Comparison of ENCODE assay signal across 9 cellular contexts in the genomic region with DNA sequence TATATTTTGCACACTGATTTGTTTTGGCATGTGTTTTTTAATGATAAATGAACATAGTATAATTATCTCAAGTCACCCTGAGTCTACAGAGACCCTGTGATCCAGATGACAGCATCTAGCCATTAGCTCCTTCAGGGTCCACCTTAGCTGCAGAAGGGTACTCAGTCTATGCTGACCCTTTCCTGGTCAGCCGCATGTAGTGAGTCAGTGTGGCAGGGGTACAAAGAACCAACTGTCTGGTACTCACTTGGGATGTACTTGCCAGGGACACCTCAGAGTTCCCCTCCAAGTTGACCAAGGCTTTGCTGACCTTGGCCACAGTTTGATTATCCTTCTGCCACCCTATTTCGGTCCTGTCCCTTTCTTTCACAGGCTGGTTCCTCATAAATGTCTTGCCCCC.
"Had no signal": no experiment of that assay in that cellular context is flagged by ENCODE, and none has a peak within 500 bp of the region (broad histone marks: within the 10 kb centered on the region; RNA-seq: fewer than 3 reads in every experiment).

No MANE protein-coding gene starts in this region.

- H3K4me3 Mint-ChIP-seq: GM23338, H9, HFFc6 had no signal

- H3K4me1 Mint-ChIP-seq: GM23338, H9 had no signal

- H3K9me3 ChIP-seq: HAP-1 had no signal

- H3K4me1 ChIP-seq: HAP-1 had no signal

- DNase-seq: GOT3, H7, H9, HCEC 1CT, HFFc6 had no signal

- H3K4me3 ChIP-seq: GM23248, GM23338, HAP-1 had no signal

- H3K27ac ChIP-seq: GM23248 had no signal

- ATAC-seq: HCT116 had no signal

- H3K36me3 ChIP-seq: HAP-1 had no signal

- H3K27ac Mint-ChIP-seq: GM23338, H9, HFFc6 had no signal
